20 cellular contexts compared by ENCODE assay signal in the genomic region with DNA sequence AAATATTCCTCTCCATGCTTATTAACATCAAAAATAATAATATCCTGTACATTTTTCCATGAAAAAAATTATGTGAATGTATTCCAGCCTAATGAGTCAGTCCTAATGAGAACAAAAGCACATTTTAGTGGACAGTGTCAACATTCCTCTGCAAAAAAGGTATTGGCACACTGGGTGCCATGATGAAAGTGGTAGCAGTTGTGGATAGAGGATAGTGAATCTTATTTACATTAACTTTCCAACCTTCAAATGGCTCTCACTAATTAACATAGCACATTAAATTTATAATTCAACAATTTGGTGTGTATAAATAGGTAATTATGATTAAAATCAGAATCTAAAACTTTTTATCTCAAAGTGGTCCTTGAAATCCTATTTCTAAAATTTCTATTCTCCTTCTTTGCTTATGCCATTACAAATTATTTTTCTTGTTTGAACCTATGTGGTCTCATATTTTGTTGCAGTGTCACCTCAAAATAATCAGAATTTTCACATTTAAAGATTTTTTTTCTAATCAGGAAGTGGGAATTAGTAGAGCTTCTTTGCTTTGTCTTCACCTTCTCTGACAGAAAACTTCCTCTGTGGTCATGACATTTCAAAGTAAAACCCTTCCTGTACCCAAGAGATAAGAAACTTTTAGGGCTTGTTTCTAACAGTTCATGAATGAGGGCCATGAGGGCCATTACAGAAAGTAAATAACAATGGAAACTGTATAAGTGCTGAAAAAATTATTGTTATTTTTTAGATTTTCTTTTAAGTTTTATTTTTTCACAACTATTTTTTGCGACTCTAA. TPM values are rescaled to one million over a fixed set of nuclear protein-coding genes. Genes with fewer than 3 reads are reported as not detected.
"Had no signal": no experiment of that assay in that cellular context is flagged by ENCODE, and none has a peak within 500 bp of the region (broad histone marks: within the 10 kb centered on the region; RNA-seq: fewer than 3 reads in every experiment).

No MANE protein-coding gene starts in this region.

- H3K4me3 ChIP-seq: adrenal gland, spleen, tibial artery, vagina had no signal

- ATAC-seq: effector memory CD8-positive, alpha-beta T cell; esophagus mucosa; left lobe of liver; natural killer cell treated with Interleukin-12 subunit alpha and Interleukin-12 subunit beta and Interleukin-15 and Interleukin-18, amount 100 ng/mL, for 72 hours; right cardiac atrium; stimulated activated memory B cell treated with anti-CD40 and anti-IgM and Interleukin-4, amounts not matched to agents 10 μg/mL and 1 μg/mL and 100 μg/mL, for 72 hours; WTC11 had no signal

- H3K27ac ChIP-seq: adrenal gland, spleen, tibial artery, vagina had no signal

- H3K9me3 Mint-ChIP-seq: activated CD4-positive, alpha-beta T cell treated with anti-CD3 and anti-CD28 coated beads, Interleukin-2, amount 10 ng/mL, durations not matched to agents 24 days and 14 days; activated T-helper 1 cell treated with anti-CD3 and anti-CD28 coated beads, Interleukin-12 subunit alpha, Interleukin-12 subunit beta, Interleukin-2, Interleukin-4 antibody, amounts not matched to agents 30 ng/mL and 10 ng/mL and 1 ng/mL, durations not matched to agents 14 hours and 24 hours and 36 hours; stimulated activated memory B cell treated with anti-CD40 and anti-IgM and Interleukin-4, amounts not matched to agents 10 μg/mL and 1 μg/mL and 100 μg/mL, for 72 hours; WTC11 had no signal

- H3K4me3 Mint-ChIP-seq: activated CD4-positive, alpha-beta T cell treated with anti-CD3 and anti-CD28 coated beads, Interleukin-2, amount 10 ng/mL, durations not matched to agents 24 days and 14 days; activated T-helper 1 cell treated with anti-CD3 and anti-CD28 coated beads, Interleukin-12 subunit alpha, Interleukin-12 subunit beta, Interleukin-2, Interleukin-4 antibody, amounts not matched to agents 30 ng/mL and 10 ng/mL and 1 ng/mL, durations not matched to agents 14 hours and 24 hours and 36 hours; effector memory CD8-positive, alpha-beta T cell; natural killer cell treated with Interleukin-12 subunit alpha and Interleukin-12 subunit beta and Interleukin-15 and Interleukin-18, amount 100 ng/mL, for 72 hours; stimulated activated memory B cell treated with anti-CD40 and anti-IgM and Interleukin-4, amounts not matched to agents 10 μg/mL and 1 μg/mL and 100 μg/mL, for 72 hours; WTC11 had no signal

- H3K36me3 Mint-ChIP-seq: natural killer cell treated with Interleukin-12 subunit alpha and Interleukin-12 subunit beta and Interleukin-15 and Interleukin-18, amount 100 ng/mL, for 72 hours; stimulated activated memory B cell treated with anti-CD40 and anti-IgM and Interleukin-4, amounts not matched to agents 10 μg/mL and 1 μg/mL and 100 μg/mL, for 72 hours; WTC11 had no signal

- DNase-seq: activated CD4-positive, alpha-beta T cell treated with anti-CD3 and anti-CD28 coated beads, Interleukin-2, amount 10 ng/mL, durations not matched to agents 24 days and 14 days; activated naive CD4-positive, alpha-beta T cell; adrenal gland; caudate nucleus; cortex of kidney; effector memory CD8-positive, alpha-beta T cell; nucleus accumbens; right cardiac atrium; spleen; stimulated activated CD4-positive, alpha-beta T cell treated with anti-CD3 and anti-CD28 coated beads, Interleukin-1b, Interleukin-23, amount 100 ng/mL, for 48 hours; T-helper 9 cell; tibial artery had no signal

- H3K27me3 Mint-ChIP-seq: activated CD4-positive, alpha-beta T cell treated with anti-CD3 and anti-CD28 coated beads, Interleukin-2, amount 10 ng/mL, durations not matched to agents 24 days and 14 days; effector memory CD8-positive, alpha-beta T cell; natural killer cell treated with Interleukin-12 subunit alpha and Interleukin-12 subunit beta and Interleukin-15 and Interleukin-18, amount 100 ng/mL, for 72 hours; progenitor cell of endocrine pancreas; stimulated activated memory B cell treated with anti-CD40 and anti-IgM and Interleukin-4, amounts not matched to agents 10 μg/mL and 1 μg/mL and 100 μg/mL, for 72 hours had no signal

- H3K27me3 ChIP-seq: adrenal gland, spleen, tibial artery, vagina had no signal

- H3K4me1 Mint-ChIP-seq: activated CD4-positive, alpha-beta T cell treated with anti-CD3 and anti-CD28 coated beads, Interleukin-2, amount 10 ng/mL, durations not matched to agents 24 days and 14 days; stimulated activated memory B cell treated with anti-CD40 and anti-IgM and Interleukin-4, amounts not matched to agents 10 μg/mL and 1 μg/mL and 100 μg/mL, for 72 hours; WTC11 had no signal

- H3K27ac Mint-ChIP-seq: activated CD4-positive, alpha-beta T cell treated with anti-CD3 and anti-CD28 coated beads, Interleukin-2, amount 10 ng/mL, durations not matched to agents 24 days and 14 days; activated T-helper 1 cell treated with anti-CD3 and anti-CD28 coated beads, Interleukin-12 subunit alpha, Interleukin-12 subunit beta, Interleukin-2, Interleukin-4 antibody, amounts not matched to agents 30 ng/mL and 10 ng/mL and 1 ng/mL, durations not matched to agents 14 hours and 24 hours and 36 hours; effector memory CD8-positive, alpha-beta T cell; natural killer cell treated with Interleukin-12 subunit alpha and Interleukin-12 subunit beta and Interleukin-15 and Interleukin-18, amount 100 ng/mL, for 72 hours; progenitor cell of endocrine pancreas; stimulated activated memory B cell treated with anti-CD40 and anti-IgM and Interleukin-4, amounts not matched to agents 10 μg/mL and 1 μg/mL and 100 μg/mL, for 72 hours; WTC11 had no signal

- H3K9me3 ChIP-seq: adrenal gland, spleen, tibial artery, vagina had no signal

- H3K36me3 ChIP-seq: adrenal gland, spleen, tibial artery, vagina had no signal

- H3K4me1 ChIP-seq: adrenal gland, spleen, tibial artery, vagina had no signal

RNA-seq across cellular contexts. Expression of a gene that starts 18.7 kb away (rescaled TPM):
- total RNA-seq: activated CD4-positive, alpha-beta T cell treated with anti-CD3 and anti-CD28 coated beads, Interleukin-2, amount 10 ng/mL, durations not matched to agents 24 days and 14 days; activated T-helper 1 cell treated with anti-CD3 and anti-CD28 coated beads, Interleukin-12 subunit alpha, Interleukin-12 subunit beta, Interleukin-2, Interleukin-4 antibody, amounts not matched to agents 30 ng/mL and 10 ng/mL and 1 ng/mL, durations not matched to agents 14 hours and 24 hours and 36 hours; natural killer cell treated with Interleukin-12 subunit alpha and Interleukin-12 subunit beta and Interleukin-15 and Interleukin-18, amount 100 ng/mL, for 72 hours had no signal
